Comparison of ENCODE assay signal across 15 cellular contexts in genomic region chr1:162235261-162235780, GRCh38.
DNase-seq lines count a peak whose midpoint lies in the region; ATAC-seq, FAIRE-seq and TF ChIP-seq lines count a peak whose summit lies in the region.
"Had no signal": no experiment of that assay in that cellular context is flagged by ENCODE, and none has a peak within 500 bp of the region (broad histone marks: within the 10 kb centered on the region; RNA-seq: fewer than 3 reads in every experiment).

No MANE protein-coding gene starts in this region.

- peak; percentile 78 for FAIRE-seq in HepG2 (lab: Jason Lieb, UNC)
- FAIRE-seq: bronchial epithelial cell had no signal

- DNase-seq in adipocyte (ENCODE audit: low read depth) = peak; percentile 8
- peak; percentile 91 for DNase-seq in HepG2 (ENCODE audit: low spot score)
- no peak for DNase-seq in coronary artery (ENCODE audit: low spot score)
- DNase-seq in HAP-1 (ENCODE audit: low spot score in 2 of 2) = no peak
- no peak for DNase-seq in heart left ventricle
- DNase-seq: activated T-cell treated with anti-CD3 and anti-CD28 coated beads, Interleukin-2, amount 50 U/mL, for 1 hour; erythroblast; H7; immature natural killer cell; NCI-H345; Right ventricle myocardium superior had no signal

- TF ChIP-seq EP300 in Ishikawa (IDR thresholded peaks at IDR 0.05; ENCODE audit: borderline replicate concordance) (peak; percentile 98), HepG2 (IDR thresholded peaks at IDR 0.05; ENCODE audit: low read depth in 2 of 2, low read length in 2 of 2) (peak; percentile 35 to 77; a peak in 2 of 4 replicates), HepG2 (CRISPR knock-in tag; IDR thresholded peaks at IDR 0.05; ENCODE audit: borderline replicate concordance) (peak; percentile 71)

- H3K4me3 ChIP-seq in BLaER1 treated with 17β-estradiol and CSF1 and Interleukin-3, amounts not matched to agents 10 nM and 100 nM = no peak overlapping the region
- no peak overlapping the region for H3K4me3 ChIP-seq in adipocyte (ENCODE audit: low read length)
- no peak overlapping the region for H3K4me3 ChIP-seq in HepG2 (replicated peaks in 1 of 3; ENCODE audit: insufficient read depth in 1 of 3, low read depth in 2 of 3, low read length in 3 of 3)
- H3K4me3 ChIP-seq in coronary artery = no peak overlapping the region
- H3K4me3 ChIP-seq in HAP-1 = no peak overlapping the region
- no peak overlapping the region for H3K4me3 ChIP-seq in heart left ventricle

- H4K20me1 ChIP-seq in BLaER1 treated with 17β-estradiol and CSF1 and Interleukin-3, amounts not matched to agents 10 nM and 100 nM = no peaks in the 10 kb centered on the region; a peak in 1 of 22 replicates
- H4K20me1 ChIP-seq in HepG2 (ENCODE audit: insufficient read depth, low read length) = no peaks in the 10 kb centered on the region

- no peaks in the 10 kb centered on the region for H3K27me3 ChIP-seq in BLaER1 treated with 17β-estradiol and CSF1 and Interleukin-3, amounts not matched to agents 10 nM and 100 nM
- H3K27me3 ChIP-seq in adipocyte (replicated peaks; ENCODE audit: control insufficient read depth, insufficient read depth, low read length) = peaks cover 12% of the 10 kb centered on the region
- no peaks in the 10 kb centered on the region for H3K27me3 ChIP-seq in HepG2 (ENCODE audit: control insufficient read depth in 1 of 2, insufficient read depth in 2 of 2, low read length in 2 of 2)
- H3K27me3 ChIP-seq in HAP-1 (ENCODE audit: low read depth) = no peaks in the 10 kb centered on the region
- H3K27me3 ChIP-seq in heart left ventricle = no peaks in the 10 kb centered on the region

- peaks cover 11% of the 10 kb centered on the region for H3K79me2 ChIP-seq in HepG2 (ENCODE audit: insufficient read depth, low read length)

- H3K4me2 ChIP-seq in BLaER1 treated with 17β-estradiol and CSF1 and Interleukin-3, amounts not matched to agents 10 nM and 100 nM = peak overlapping the region; percentile 35 to 64 (median 53); a peak in 21 of 22 replicates
- peak overlapping the region; percentile 34; the same call in 1 of the 2 replicates for H3K4me2 ChIP-seq in HepG2 (ENCODE audit: low read depth, low read length)

- no peak overlapping the region for H2AFZ ChIP-seq in HepG2 (ENCODE audit: low read length)

- ATAC-seq in HepG2 (peak; percentile 87), GM21786 (IDR thresholded peaks at IDR 0.05; ENCODE audit: unreplicated experiment) (no peak), heart left ventricle (no peak)

- peaks cover 10 to 20% (median 17%) of the 10 kb centered on the region in 10 experiments for H3K4me1 ChIP-seq in BLaER1 treated with 17β-estradiol and CSF1 and Interleukin-3, amounts not matched to agents 10 nM and 100 nM
- H3K4me1 ChIP-seq in adipocyte (ENCODE audit: control insufficient read depth, insufficient read depth, low read length) (peaks cover 6% of the 10 kb centered on the region), HepG2 (ENCODE audit: insufficient read depth, low read length) (peaks cover 81% of the 10 kb centered on the region), HAP-1 (peaks cover 17% of the 10 kb centered on the region), heart left ventricle (peaks cover 0 to 14% (median 0%) of the 10 kb centered on the region in 12 donors)

- TF ChIP-seq CTCF in HepG2 (CRISPR knock-in tag; IDR thresholded peaks at IDR 0.05) (no peak), coronary artery (IDR thresholded peaks at IDR 0.05) (no peak), heart left ventricle (IDR thresholded peaks at IDR 0.05) (no peak)

- H3K36me3 ChIP-seq in BLaER1 treated with 17β-estradiol and CSF1 and Interleukin-3, amounts not matched to agents 10 nM and 100 nM = no peaks in the 10 kb centered on the region
- H3K36me3 ChIP-seq in adipocyte (ENCODE audit: control insufficient read depth, insufficient read depth, low read length, severe bottlenecking) (no peaks in the 10 kb centered on the region), HepG2 (replicated peaks in 1 of 2; ENCODE audit: control insufficient read depth in 1 of 2, insufficient read depth in 2 of 2, low read length in 2 of 2) (no peaks in the 10 kb centered on the region; a peak in 1 of 5 replicates), HAP-1 (replicated peaks) (no peaks in the 10 kb centered on the region), heart left ventricle (no peaks in the 10 kb centered on the region)

- peak overlapping the region in 1 of 11 experiments; percentile 2; a peak in 1 of 22 replicates for H3K27ac ChIP-seq in BLaER1 treated with 17β-estradiol and CSF1 and Interleukin-3, amounts not matched to agents 10 nM and 100 nM
- H3K27ac ChIP-seq in HepG2 (ENCODE audit: extremely low read length, insufficient read depth, low read length) (peak overlapping the region; percentile 39), coronary artery (no peak overlapping the region), heart left ventricle (no peak overlapping the region)

- TF ChIP-seq RAD21 in Ishikawa (IDR thresholded peaks at IDR 0.05; ENCODE audit: low read depth) (peak; percentile 21; the same call in 1 of the 2 replicates), HepG2 (CRISPR knock-in tag; IDR thresholded peaks at IDR 0.05) (no peak)

- H3K9ac ChIP-seq in BLaER1 treated with 17β-estradiol and CSF1 and Interleukin-3, amounts not matched to agents 10 nM and 100 nM = no peak overlapping the region
- H3K9ac ChIP-seq in adipocyte (ENCODE audit: low read length) = no peak overlapping the region
- H3K9ac ChIP-seq in HepG2 (ENCODE audit: insufficient read depth, low read depth, low read length) = no peak overlapping the region

- H3K9me3 ChIP-seq in BLaER1 treated with 17β-estradiol and CSF1 and Interleukin-3, amounts not matched to agents 10 nM and 100 nM (replicated peaks in 1 of 11) = no peaks in the 10 kb centered on the region
- no peaks in the 10 kb centered on the region for H3K9me3 ChIP-seq in adipocyte (ENCODE audit: control insufficient read depth, low read length)
- H3K9me3 ChIP-seq in HepG2 (ENCODE audit: low read length) = no peaks in the 10 kb centered on the region
- H3K9me3 ChIP-seq in HAP-1 = no peaks in the 10 kb centered on the region
- no peaks in the 10 kb centered on the region for H3K9me3 ChIP-seq in heart left ventricle

- in situ Hi-C loops in HepG2 (cut with HindIII; ENCODE audit: extremely low pct_ligation_motif_present, low pct_unique_long_range_greater_than_20kb) (no loop called here), HAP-1 (cut with MboI; ENCODE audit: low sequenced_read_pairs) (no loop called here)

- intact Hi-C loops in HepG2 (cut with micrococcal nuclease; ENCODE audit: unreplicated experiment) (loop anchor here (5.0 kb wide), 2 partner anchors 38 to 103 kb away; no protein-coding TSS in a partner anchor), heart left ventricle (cut with DNase I) (loop anchor here in 1 of 10 donors (10.0 kb wide), 1 partner anchor 149 kb away; the partner anchor contains the start of gene C1orf226)

- 35% methylated on average over 7 of the region's 7 CpGs for WGBS in HepG2 (ENCODE audit: low lambda C conversion rate)
- WGBS in heart left ventricle, 4 donors = 83 to 88% (median 87%) methylated on average over 7 of the region's 7 CpGs

- TF ChIP-seq POLR2A in HepG2 (IDR thresholded peaks at IDR 0.05; ENCODE audit: insufficient read depth in 1 of 2, low read depth in 2 of 2, low read length in 2 of 2) = no peak
- no peak for TF ChIP-seq POLR2A in heart left ventricle (IDR thresholded peaks at IDR 0.05)

- no TSS peak for BruUV-seq in HepG2 (replicated peaks; lab: Mats Ljungman, UMichigan)

- CTCF ChIA-PET in HepG2 (lab: Yijun Ruan, JAX; ENCODE audit: low intra/inter-chr PET ratio, low total read pairs) = no interaction called here

- POLR2A ChIA-PET in HepG2 (lab: Yijun Ruan, JAX) = interaction anchor here (1.0 to 1.4 kb wide), 2 partner anchors 12 to 22 kb away, joined by 4 read pairs; no protein-coding TSS in a partner anchor

TF ChIP-seq in Ishikawa, 13 proteins besides CTCF, POLR2A, EP300 and RAD21 (continues in another document):
- TF ChIP-seq TCF12 (IDR thresholded peaks at IDR 0.05; ENCODE audit: low read depth) = peak; percentile 98
- TF ChIP-seq USF1 (IDR thresholded peaks at IDR 0.05) = no peak; the same call in 1 of the 2 replicates
- TF ChIP-seq CREB1 (IDR thresholded peaks at IDR 0.05; ENCODE audit: low read depth) = peak; percentile 58
- peak; percentile 63; the same call in 1 of the 2 replicates for TF ChIP-seq YY1 (IDR thresholded peaks at IDR 0.05; ENCODE audit: low read depth)
- peak; percentile 97 for TF ChIP-seq NFIC (IDR thresholded peaks at IDR 0.05)
- TF ChIP-seq CEBPB (IDR thresholded peaks at IDR 0.05) = peak; percentile 87
- no peak for TF ChIP-seq EGR1 (IDR thresholded peaks at IDR 0.05)
- no peak for TF ChIP-seq ZBTB7A (IDR thresholded peaks at IDR 0.05; ENCODE audit: low read depth)
- peak; percentile 95 for TF ChIP-seq FOXM1 (IDR thresholded peaks at IDR 0.05; ENCODE audit: borderline replicate concordance, low read depth)

TF ChIP-seq in HepG2, 621 proteins besides CTCF, POLR2A, EP300 and RAD21 (continues in another document):
- no peak for TF ChIP-seq ARNT2 (CRISPR knock-in tag; IDR thresholded peaks at IDR 0.05; ENCODE audit: low read depth)
- TF ChIP-seq MEIS2 (CRISPR knock-in tag; IDR thresholded peaks at IDR 0.05) = 0 out of 2 replicates have a peak, but pooled peaks have one; percentile 53
- TF ChIP-seq, protein P1, sequence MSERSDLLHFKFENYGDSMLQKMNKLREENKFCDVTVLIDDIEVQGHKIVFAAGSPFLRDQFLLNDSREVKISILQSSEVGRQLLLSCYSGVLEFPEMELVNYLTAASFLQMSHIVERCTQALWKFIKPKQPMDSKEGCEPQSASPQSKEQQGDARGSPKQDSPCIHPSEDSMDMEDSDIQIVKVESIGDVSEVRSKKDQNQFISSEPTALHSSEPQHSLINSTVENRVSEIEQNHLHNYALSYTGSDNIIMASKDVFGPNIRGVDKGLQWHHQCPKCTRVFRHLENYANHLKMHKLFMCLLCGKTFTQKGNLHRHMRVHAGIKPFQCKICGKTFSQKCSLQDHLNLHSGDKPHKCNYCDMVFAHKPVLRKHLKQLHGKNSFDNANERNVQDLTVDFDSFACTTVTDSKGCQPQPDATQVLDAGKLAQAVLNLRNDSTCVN (CRISPR knock-in tag; IDR thresholded peaks at IDR 0.05; ENCODE audit: borderline replicate concordance) = no peak
- no peak for TF ChIP-seq NR3C1 (CRISPR knock-in tag; IDR thresholded peaks at IDR 0.05)
- no peak for TF ChIP-seq ZNF607 (CRISPR knock-in tag; IDR thresholded peaks at IDR 0.05; ENCODE audit: borderline replicate concordance)

Comparison
In these comparisons a context has a peak if more than half of its experiments do, and no peak if none do; other contexts are left out.
1. DNase-seq: peak in adipocyte (single experiment) and HepG2 (single experiment); none in coronary artery (single experiment), HAP-1 (0 of 2) and heart left ventricle (0 of 5).